In the genomic region with DNA sequence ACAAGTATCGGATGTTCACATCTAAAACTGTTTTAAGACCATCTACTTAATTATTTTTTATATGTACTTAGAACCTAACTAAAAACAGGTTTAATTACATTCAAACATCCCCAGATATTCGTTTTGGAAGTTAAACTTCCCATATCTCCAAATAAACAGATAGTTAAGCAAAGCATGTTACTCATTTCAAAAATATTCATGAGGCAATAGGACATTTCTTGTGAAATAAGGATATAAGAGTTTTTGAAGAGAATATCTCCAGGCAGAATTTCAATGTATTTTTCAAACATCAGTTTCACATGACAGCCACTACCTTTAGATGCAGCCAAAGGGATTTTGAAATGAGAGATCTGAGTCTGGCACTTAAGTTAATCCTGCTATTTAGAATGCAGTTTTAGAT, we compare ENCODE assay signal across 32 cellular contexts.
A peak's percentile ranks its signal among the peaks of the same experiment; 100 is the strongest.
DNase-seq lines count a peak whose midpoint lies in the region; ATAC-seq, FAIRE-seq and TF ChIP-seq lines count a peak whose summit lies in the region.
"Had no signal": no experiment of that assay in that cellular context is flagged by ENCODE, and none has a peak within 500 bp of the region (broad histone marks: within the 10 kb centered on the region; RNA-seq: fewer than 3 reads in every experiment).

No MANE protein-coding gene starts in this region.

- no peak overlapping the region for H2BK5ac ChIP-seq in H9 (ENCODE audit: insufficient read length, low read length)

- H3K36me3 Mint-ChIP-seq in HFFc6 (ENCODE audit: low read depth) (peaks cover 31% of the 10 kb centered on the region), chondrocyte (ENCODE audit: low read depth) (peaks cover 2% of the 10 kb centered on the region), H9 (ENCODE audit: insufficient read depth in 1 of 3, low read depth in 3 of 3) (peaks cover 4 to 15% (median 5%) of the 10 kb centered on the region in 3 experiments)
- no peaks in the 10 kb centered on the region for H3K36me3 Mint-ChIP-seq in activated T-helper 17 cell treated with anti-CD3 and anti-CD28 coated beads, Interleukin-2, amount 50 U/mL, for 72 hours (ENCODE audit: low read depth)
- H3K36me3 Mint-ChIP-seq: IgD-negative memory B cell, memory B cell had no signal

- no peak overlapping the region for H3K9ac ChIP-seq in H9 (ENCODE audit: extremely low read depth, insufficient read length, low read length)
- H3K9ac ChIP-seq: neural progenitor cell, parathyroid adenoma had no signal

- DNase-seq in AG09319 (ENCODE audit: extremely low read depth, low read depth): peak; percentile 39
- DNase-seq in HFFc6: peak; percentile 35
- peak; percentile 8 for DNase-seq in bronchial epithelial cell (ENCODE audit: low read depth)
- peak; percentile 73 for DNase-seq in fibroblast of the conjunctiva (ENCODE audit: low read depth)
- DNase-seq in chondrocyte (ENCODE audit: low spot score): no peak
- no peak for DNase-seq in H9
- no peak for DNase-seq in tibial nerve (ENCODE audit: low spot score in 2 of 2)
- DNase-seq: activated B cell treated with CpG ODN at 0.5 μM for 24 hours; activated naive CD4-positive, alpha-beta T cell treated with anti-CD3 and anti-CD28 coated beads for 36 hours; Caco-2; caudate nucleus; dermis blood vessel endothelial cell; DND-41; foreskin melanocyte; left colon; NCI-H2029 treated with DMSO at 0.1 percent for 48 hours; NCI-H2227 treated with DMSO at 0.1 percent for 48 hours; NCI-H748 treated with DMSO at 0.1 percent for 48 hours; right cardiac atrium; SJCRH30; stimulated activated CD4-positive, alpha-beta T cell treated with anti-CD3 and anti-CD28 coated beads, Interleukin-2, amount 100 ng/mL, for 48 hours had no signal

- H3K27me3 Mint-ChIP-seq in HFFc6 (ENCODE audit: insufficient read depth): no peaks in the 10 kb centered on the region
- H3K27me3 Mint-ChIP-seq in chondrocyte (ENCODE audit: low read depth): no peaks in the 10 kb centered on the region
- no peaks in the 10 kb centered on the region for H3K27me3 Mint-ChIP-seq in activated T-helper 17 cell treated with anti-CD3 and anti-CD28 coated beads, Interleukin-2, amount 50 U/mL, for 72 hours
- no peaks in the 10 kb centered on the region for H3K27me3 Mint-ChIP-seq in H9 (ENCODE audit: low read depth)
- H3K27me3 Mint-ChIP-seq: activated B cell treated with CpG ODN at 0.5 μM for 24 hours, IgD-negative memory B cell, memory B cell had no signal

- H2AFZ ChIP-seq in H9 (ENCODE audit: low read length): no peak overlapping the region
- H2AFZ ChIP-seq: GM23338, neural progenitor cell, parathyroid adenoma had no signal

- H3K4me3 ChIP-seq in bronchial epithelial cell (ENCODE audit: low read depth, low read length): no peak overlapping the region
- no peak overlapping the region for H3K4me3 ChIP-seq in tibial nerve
- H3K4me3 ChIP-seq: A549, GM23338, neural progenitor cell, SJCRH30, upper lobe of left lung had no signal

- no peaks in the 10 kb centered on the region for H3K23me2 ChIP-seq in H9 (ENCODE audit: insufficient read length, low read depth, low read length, poor library complexity, severe bottlenecking)

- H2BK12ac ChIP-seq in H9 (ENCODE audit: insufficient read length, low read depth, low read length): no peak overlapping the region

- H3K56ac ChIP-seq in H9 (ENCODE audit: insufficient read length, low read depth, low read length): no peak overlapping the region

- WGBS in H9 (ENCODE audit: extremely low coverage, insufficient read length, low lambda C conversion rate): no CpG with 5 or more reads among the region's 2 CpGs
- 67 to 74% methylated on average over 2 of the region's 2 CpGs for WGBS in tibial nerve, 2 donors

- no peak overlapping the region for H4K8ac ChIP-seq in H9 (replicated peaks; ENCODE audit: insufficient read length, low read depth, low read length)

- no peak for ATAC-seq in activated T-helper 17 cell treated with anti-CD3 and anti-CD28 coated beads, Interleukin-2, amount 50 U/mL, for 72 hours (replicated peaks)
- ATAC-seq: A549, GM23338, left colon, right cardiac atrium had no signal

- no peaks in the 10 kb centered on the region for H3K9me3 ChIP-seq in H9 (ENCODE audit: control insufficient read depth, low read depth, low read length)
- peaks cover 0 to 9% (median 0%) of the 10 kb centered on the region in 4 donors for H3K9me3 ChIP-seq in tibial nerve
- H3K9me3 ChIP-seq: A549, Caco-2 had no signal

- TF ChIP-seq POLR2A in tibial nerve (IDR thresholded peaks at IDR 0.05): no peak

- H4K20me1 ChIP-seq in H9 (ENCODE audit: control insufficient read depth, insufficient read depth, insufficient read length): no peaks in the 10 kb centered on the region

- H3K79me2 ChIP-seq in H9 (ENCODE audit: insufficient read depth, low read length): no peaks in the 10 kb centered on the region
- H3K79me2 ChIP-seq: parathyroid adenoma had no signal

- H3K36me3 ChIP-seq in bronchial epithelial cell (ENCODE audit: control insufficient read depth, insufficient read depth, low read length) (no peaks in the 10 kb centered on the region), tibial nerve (no peaks in the 10 kb centered on the region)
- H3K36me3 ChIP-seq: neural progenitor cell, SJCRH30, upper lobe of left lung had no signal

- FAIRE-seq in bronchial epithelial cell (lab: Jason Lieb, UNC): no peak
- FAIRE-seq: A549, endometrium, GM12891 had no signal

- H3K14ac ChIP-seq in H9 (ENCODE audit: insufficient read depth, low read length): no peak overlapping the region

- no peak overlapping the region for H2BK15ac ChIP-seq in H9 (ENCODE audit: low read depth, low read length)

- H2BK120ac ChIP-seq in H9 (ENCODE audit: low read depth, low read length, poor library complexity, severe bottlenecking): no peak overlapping the region

- H3K9me3 Mint-ChIP-seq in HFFc6 (peaks cover 30% of the 10 kb centered on the region), chondrocyte (ENCODE audit: low read depth) (peaks cover 9% of the 10 kb centered on the region), H9 (peaks cover 15 to 21% of the 10 kb centered on the region in 2 experiments)
- peaks cover 6% of the 10 kb centered on the region for H3K9me3 Mint-ChIP-seq in activated T-helper 17 cell treated with anti-CD3 and anti-CD28 coated beads, Interleukin-2, amount 50 U/mL, for 72 hours

- H3T11ph ChIP-seq in H9 (ENCODE audit: low read length): no peak overlapping the region

- no peak overlapping the region for H2AK5ac ChIP-seq in H9 (ENCODE audit: insufficient read length, low read length)

- H3K27ac Mint-ChIP-seq in HFFc6: peak overlapping the region; percentile 30
- no peak overlapping the region for H3K27ac Mint-ChIP-seq in chondrocyte (ENCODE audit: unreplicated experiment)
- H3K27ac Mint-ChIP-seq in activated T-helper 17 cell treated with anti-CD3 and anti-CD28 coated beads, Interleukin-2, amount 50 U/mL, for 72 hours: no peak overlapping the region
- no peak overlapping the region for H3K27ac Mint-ChIP-seq in H9
- H3K27ac Mint-ChIP-seq: activated B cell treated with CpG ODN at 0.5 μM for 24 hours; activated naive CD4-positive, alpha-beta T cell treated with anti-CD3 and anti-CD28 coated beads for 36 hours; GM23338; IgD-negative memory B cell; memory B cell; neural progenitor cell had no signal

- no peak overlapping the region for H3K4me3 Mint-ChIP-seq in HFFc6
- no peak overlapping the region for H3K4me3 Mint-ChIP-seq in chondrocyte (ENCODE audit: unreplicated experiment)
- H3K4me3 Mint-ChIP-seq in activated T-helper 17 cell treated with anti-CD3 and anti-CD28 coated beads, Interleukin-2, amount 50 U/mL, for 72 hours: no peak overlapping the region
- no peak overlapping the region for H3K4me3 Mint-ChIP-seq in H9
- H3K4me3 Mint-ChIP-seq: activated B cell treated with CpG ODN at 0.5 μM for 24 hours; activated naive CD4-positive, alpha-beta T cell treated with anti-CD3 and anti-CD28 coated beads for 36 hours; GM23338; IgD-negative memory B cell; memory B cell; neural progenitor cell had no signal

- H3K4me2 ChIP-seq in H9 (ENCODE audit: insufficient read depth, insufficient read length, low read length): no peak overlapping the region
- H3K4me2 ChIP-seq: A549, GM23338, neural progenitor cell had no signal

- no peak overlapping the region for H3K18ac ChIP-seq in H9 (ENCODE audit: insufficient read length, low read depth, low read length)

- H2BK20ac ChIP-seq in H9 (ENCODE audit: low read depth, low read length, poor library complexity, severe bottlenecking): no peak overlapping the region

- no peak overlapping the region for H3K23ac ChIP-seq in H9 (ENCODE audit: insufficient read length, low read depth, low read length)

- H3K4me1 Mint-ChIP-seq in HFFc6 (ENCODE audit: low read depth): peaks cover 11% of the 10 kb centered on the region
- peaks cover 4% of the 10 kb centered on the region for H3K4me1 Mint-ChIP-seq in chondrocyte (ENCODE audit: low read depth)
- no peaks in the 10 kb centered on the region for H3K4me1 Mint-ChIP-seq in activated T-helper 17 cell treated with anti-CD3 and anti-CD28 coated beads, Interleukin-2, amount 50 U/mL, for 72 hours
- H3K4me1 Mint-ChIP-seq in H9: peaks cover 0 to 3% of the 10 kb centered on the region in 2 experiments; a peak in 1 of 4 replicates
- H3K4me1 Mint-ChIP-seq: activated B cell treated with CpG ODN at 0.5 μM for 24 hours, GM23338, IgD-negative memory B cell, memory B cell had no signal

- H3K27ac ChIP-seq in H9 (ENCODE audit: insufficient read length, low read depth, low read length) (no peak overlapping the region), tibial nerve (no peak overlapping the region)
- H3K27ac ChIP-seq: A549, C4-2B, neural progenitor cell, parathyroid adenoma, SJCRH30, upper lobe of left lung had no signal

- no peak overlapping the region for H4K5ac ChIP-seq in H9 (ENCODE audit: insufficient read length, low read depth, low read length)

- H3K27me3 ChIP-seq in bronchial epithelial cell (ENCODE audit: control insufficient read depth, insufficient read depth, low read length) (no peaks in the 10 kb centered on the region), H9 (ENCODE audit: insufficient read depth, low read length) (no peaks in the 10 kb centered on the region), tibial nerve (no peaks in the 10 kb centered on the region)
- H3K27me3 ChIP-seq: neural progenitor cell, SJCRH30, upper lobe of left lung had no signal

- no peak overlapping the region for H4K91ac ChIP-seq in H9 (ENCODE audit: insufficient read length, low read depth, low read length)

- H3K4me1 ChIP-seq in H9 (ENCODE audit: insufficient read depth, low read length): no peaks in the 10 kb centered on the region
- no peaks in the 10 kb centered on the region for H3K4me1 ChIP-seq in tibial nerve
- H3K4me1 ChIP-seq: A549, Caco-2, neural progenitor cell, parathyroid adenoma, SJCRH30, upper lobe of left lung had no signal

- TF ChIP-seq CTCF in AG09319 (IDR thresholded peaks at IDR 0.05; ENCODE audit: low read depth, low read length) (no peak), HFFc6 (IDR thresholded peaks at IDR 0.05) (no peak), bronchial epithelial cell (IDR thresholded peaks at IDR 0.05; ENCODE audit: insufficient read depth, low read length, severe bottlenecking) (no peak), chondrocyte (IDR thresholded peaks at IDR 0.05) (no peak), H9 (conservative IDR thresholded peaks at IDR 0.05) (no peak), tibial nerve (IDR thresholded peaks at IDR 0.05) (no peak)

- no peaks in the 10 kb centered on the region for H3K79me1 ChIP-seq in H9 (ENCODE audit: insufficient read depth, low read depth, low read length, poor library complexity, severe bottlenecking)

- no peak for TF ChIP-seq EP300 in tibial nerve (IDR thresholded peaks at IDR 0.05)

- H3K4ac ChIP-seq in H9 (ENCODE audit: low read depth, low read length): no peak overlapping the region

Comparison
In these comparisons a context has a peak if more than half of its experiments do, and no peak if none do; other contexts are left out.
1. DNase-seq: peak in AG09319 (single experiment), HFFc6 (single experiment), bronchial epithelial cell (single experiment) and fibroblast of the conjunctiva (single experiment); none in chondrocyte (single experiment), H9 (single experiment) and tibial nerve (0 of 2).